1 cellular context compared by ENCODE assay signal in genomic region chr16:17471745-17472075, GRCh38.
TF ChIP-seq lines count a peak whose summit lies in the region.

No MANE protein-coding gene starts in this region.

TF ChIP-seq in IMR-90, 13 proteins besides CTCF, POLR2A, EP300 and RAD21:
- TF ChIP-seq USF2 (IDR thresholded peaks at IDR 0.05; ENCODE audit: low read depth, low read length) (no peak), NFE2L2 (IDR thresholded peaks at IDR 0.05; ENCODE audit: low read depth, low read length) (no peak), MAZ (IDR thresholded peaks at IDR 0.05; ENCODE audit: borderline replicate concordance, low read depth, low read length) (no peak), RCOR1 (IDR thresholded peaks at IDR 0.05; ENCODE audit: insufficient replicate concordance, low read length) (no peak), BHLHE40 (IDR thresholded peaks at IDR 0.05; ENCODE audit: low read depth, low read length) (no peak), MAFK (IDR thresholded peaks at IDR 0.05; ENCODE audit: low read depth, low read length) (no peak), SMC3 (IDR thresholded peaks at IDR 0.05; ENCODE audit: low read depth, low read length) (no peak), ELK1 (IDR thresholded peaks at IDR 0.05; ENCODE audit: borderline replicate concordance, low read depth, low read length) (no peak), RFX5 (IDR thresholded peaks at IDR 0.05; ENCODE audit: low read depth, low read length) (no peak), CEBPB (IDR thresholded peaks at IDR 0.05; ENCODE audit: low read depth, low read length) (no peak), MXI1 (IDR thresholded peaks at IDR 0.05; ENCODE audit: borderline replicate concordance, low read depth, low read length) (no peak), CHD1 (IDR thresholded peaks at IDR 0.05; ENCODE audit: low read depth, low read length) (no peak), FOS (IDR thresholded peaks at IDR 0.05; ENCODE audit: low read depth, low read length) (no peak)
TF ChIP-seq in IMR-90: peak in this region for 0.
